19 cellular contexts compared by ENCODE assay signal in the genomic region with DNA sequence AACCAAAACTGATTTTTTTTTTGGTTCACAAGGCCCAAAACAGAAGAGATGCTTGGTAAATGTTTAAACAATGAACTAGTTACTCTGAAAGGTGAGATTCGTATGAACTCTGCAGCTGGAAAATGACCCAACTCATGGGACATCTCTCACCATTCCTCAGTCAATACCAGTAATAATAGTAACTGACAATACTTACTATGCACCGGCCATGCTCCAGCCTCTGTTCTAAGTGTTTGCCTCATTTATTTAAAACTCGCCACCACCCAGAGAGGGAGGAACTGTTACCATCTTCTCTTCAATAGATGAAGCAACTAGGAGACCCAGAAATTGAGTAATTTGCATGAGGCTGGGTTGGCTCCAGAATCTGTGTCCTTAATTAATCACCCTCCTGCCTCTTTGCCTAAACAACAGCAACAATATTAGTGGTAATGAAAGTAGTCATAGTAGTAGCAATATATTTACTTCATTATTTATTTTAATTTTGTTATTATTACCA.
DNase-seq lines count a peak whose midpoint lies in the region; ATAC-seq and TF ChIP-seq lines count a peak whose summit lies in the region.
"Had no signal": no experiment of that assay in that cellular context is flagged by ENCODE, and none has a peak within 500 bp of the region (broad histone marks: within the 10 kb centered on the region; RNA-seq: fewer than 3 reads in every experiment).

No MANE protein-coding gene starts in this region.

- H3K4me2 ChIP-seq in mammary epithelial cell (ENCODE audit: insufficient read depth, low read depth, low read length) (no peak overlapping the region), Karpas-422 (ENCODE audit: low read depth, low read length, poor library complexity, severe bottlenecking) (peak overlapping the region; percentile 64), hepatocyte (no peak overlapping the region)

- no peaks in the 10 kb centered on the region for H3K27me3 Mint-ChIP-seq in MCF 10A (ENCODE audit: insufficient read depth, unreplicated experiment)
- no peaks in the 10 kb centered on the region for H3K27me3 Mint-ChIP-seq in stimulated activated memory B cell treated with anti-CD40 and anti-IgM and Interleukin-4, amounts not matched to agents 10 μg/mL and 1 μg/mL and 100 μg/mL, for 72 hours
- H3K27me3 Mint-ChIP-seq: CD4-positive, alpha-beta memory T cell; IgD-negative memory B cell had no signal

- H3K4me3 ChIP-seq in mammary epithelial cell (replicated peaks in 1 of 3; ENCODE audit: insufficient read depth in 1 of 3, low read depth in 2 of 3, low read length in 3 of 3) (no peak overlapping the region), Karpas-422 (ENCODE audit: low read length) (peak overlapping the region; percentile 47; the same call in 1 of the 2 replicates), hepatocyte (no peak overlapping the region), SJCRH30 (no peak overlapping the region)
- H3K4me3 ChIP-seq: BLaER1 had no signal

- H3K4me3 Mint-ChIP-seq in MCF 10A (ENCODE audit: unreplicated experiment) = no peak overlapping the region
- H3K4me3 Mint-ChIP-seq in stimulated activated memory B cell treated with anti-CD40 and anti-IgM and Interleukin-4, amounts not matched to agents 10 μg/mL and 1 μg/mL and 100 μg/mL, for 72 hours = no peak overlapping the region
- H3K4me3 Mint-ChIP-seq: CD14-positive monocyte, H9, IgD-negative memory B cell had no signal

- peaks cover 19% of the 10 kb centered on the region for H3K9me3 Mint-ChIP-seq in MCF 10A (ENCODE audit: unreplicated experiment)
- H3K9me3 Mint-ChIP-seq in stimulated activated memory B cell treated with anti-CD40 and anti-IgM and Interleukin-4, amounts not matched to agents 10 μg/mL and 1 μg/mL and 100 μg/mL, for 72 hours = peaks cover 10% of the 10 kb centered on the region

- intact Hi-C loops in MCF 10A (cut with micrococcal nuclease) = no loop called here
- intact Hi-C loops in mammary epithelial cell (cut with micrococcal nuclease) = no loop called here

- TF ChIP-seq CTCF in MCF 10A (IDR thresholded peaks at IDR 0.05; ENCODE audit: unreplicated experiment) (no peak), mammary epithelial cell (conservative IDR thresholded peaks at IDR 0.05 in 1 of 2, IDR thresholded peaks at IDR 0.05 in 1 of 2; ENCODE audit: extremely low read depth in 1 of 2, insufficient read depth in 1 of 2, low read depth in 1 of 2, low read length in 2 of 2) (no peak), hepatocyte (IDR thresholded peaks at IDR 0.05; ENCODE audit: poor library complexity) (peak; percentile 1)

- no peaks in the 10 kb centered on the region for H3K9me3 ChIP-seq in mammary epithelial cell (replicated peaks; ENCODE audit: insufficient read depth, low read length)
- peaks cover 5% of the 10 kb centered on the region for H3K9me3 ChIP-seq in Karpas-422 (ENCODE audit: low read length)
- H3K9me3 ChIP-seq in hepatocyte (ENCODE audit: low read depth) = no peaks in the 10 kb centered on the region
- H3K9me3 ChIP-seq in SJCRH30 (replicated peaks) = no peaks in the 10 kb centered on the region

- no TSS peak for BruUV-seq in MCF 10A (replicated peaks; lab: Mats Ljungman, UMichigan)
- no TSS peak for BruUV-seq in mammary epithelial cell (replicated peaks; lab: Mats Ljungman, UMichigan)

- no peak for ATAC-seq in stimulated activated memory B cell treated with anti-CD40 and anti-IgM and Interleukin-4, amounts not matched to agents 10 μg/mL and 1 μg/mL and 100 μg/mL, for 72 hours

- H3K36me3 ChIP-seq in mammary epithelial cell (ENCODE audit: insufficient read depth, low read length) = peaks cover 2% of the 10 kb centered on the region
- peaks cover 3% of the 10 kb centered on the region; the same call in 1 of the 2 replicates for H3K36me3 ChIP-seq in Karpas-422 (ENCODE audit: insufficient read depth, low read length)
- no peaks in the 10 kb centered on the region for H3K36me3 ChIP-seq in hepatocyte (replicated peaks; ENCODE audit: insufficient read depth, low read depth)
- peaks cover 20% of the 10 kb centered on the region for H3K36me3 ChIP-seq in SJCRH30

- no peaks in the 10 kb centered on the region for H3K27me3 ChIP-seq in mammary epithelial cell (ENCODE audit: insufficient read depth, low read length)
- no peaks in the 10 kb centered on the region for H3K27me3 ChIP-seq in Karpas-422 (ENCODE audit: low read length)
- H3K27me3 ChIP-seq in hepatocyte = no peaks in the 10 kb centered on the region
- no peaks in the 10 kb centered on the region for H3K27me3 ChIP-seq in SJCRH30
- H3K27me3 ChIP-seq: BLaER1 had no signal

- dilution Hi-C loops in mammary epithelial cell (cut with HindIII; ENCODE audit: low sequenced_read_pairs) = no loop called here

- H4K20me1 ChIP-seq in mammary epithelial cell (ENCODE audit: insufficient read depth, low read length) (no peaks in the 10 kb centered on the region), Karpas-422 (ENCODE audit: insufficient read depth, low read depth, low read length) (no peaks in the 10 kb centered on the region), hepatocyte (ENCODE audit: insufficient read depth, poor library complexity, severe bottlenecking) (no peaks in the 10 kb centered on the region)

- CTCF ChIA-PET in MCF 10A (lab: Yijun Ruan, JAX) = interaction anchor here (0.6 to 2.9 kb wide), 4 partner anchors 18 to 1891 kb away, joined by 3 to 25 read pairs (median 4); no protein-coding TSS in a partner anchor
- CTCF ChIA-PET in mammary epithelial cell (lab: Charles Lee; ENCODE audit: low non-redundant PET) = no interaction called here

- no peak overlapping the region for H3K27ac ChIP-seq in mammary epithelial cell (ENCODE audit: insufficient read depth, low read depth, low read length)
- H3K27ac ChIP-seq in Karpas-422 (ENCODE audit: low read length) = peak overlapping the region; percentile 92
- H3K27ac ChIP-seq in hepatocyte = no peak overlapping the region
- H3K27ac ChIP-seq in SJCRH30 = no peak overlapping the region
- H3K27ac ChIP-seq: BLaER1 had no signal

- H3K4me1 Mint-ChIP-seq in MCF 10A (ENCODE audit: insufficient read depth, unreplicated experiment) = no peaks in the 10 kb centered on the region
- peaks cover 22% of the 10 kb centered on the region for H3K4me1 Mint-ChIP-seq in stimulated activated memory B cell treated with anti-CD40 and anti-IgM and Interleukin-4, amounts not matched to agents 10 μg/mL and 1 μg/mL and 100 μg/mL, for 72 hours
- H3K4me1 Mint-ChIP-seq: CD4-positive, alpha-beta memory T cell; H9 had no signal

- H3K36me3 Mint-ChIP-seq in MCF 10A (ENCODE audit: insufficient read depth, unreplicated experiment) = peaks cover 47% of the 10 kb centered on the region
- H3K36me3 Mint-ChIP-seq in stimulated activated memory B cell treated with anti-CD40 and anti-IgM and Interleukin-4, amounts not matched to agents 10 μg/mL and 1 μg/mL and 100 μg/mL, for 72 hours = peaks cover 29% of the 10 kb centered on the region

- POLR2A ChIA-PET in MCF 10A (lab: Yijun Ruan, JAX) = interaction anchor here (0.5 kb wide), 1 partner anchor 12 kb away, joined by 3 read pairs; no protein-coding TSS in a partner anchor

- H3K9ac ChIP-seq in mammary epithelial cell (ENCODE audit: insufficient read depth, low read length) (no peak overlapping the region), Karpas-422 (ENCODE audit: low read length) (peak overlapping the region; percentile 54; the same call in 1 of the 2 replicates)
- H3K9ac ChIP-seq: BLaER1 had no signal

- no peak overlapping the region for H2AFZ ChIP-seq in mammary epithelial cell (ENCODE audit: low read depth, low read length)
- H2AFZ ChIP-seq in Karpas-422 (ENCODE audit: low read length) = peak overlapping the region; percentile 28; the same call in 1 of the 2 replicates
- H2AFZ ChIP-seq in hepatocyte = no peak overlapping the region

- H3K9me2 ChIP-seq in Karpas-422 (replicated peaks; ENCODE audit: insufficient read depth, low read length) = no peaks in the 10 kb centered on the region
- H3K9me2 ChIP-seq in hepatocyte (replicated peaks; ENCODE audit: insufficient read depth) = no peaks in the 10 kb centered on the region

- WGBS in mammary epithelial cell (ENCODE audit: low coverage, missing lambda C conversion rate) = 100% methylated on average over 3 of the region's 3 CpGs
- 92% methylated on average over 3 of the region's 3 CpGs for WGBS in hepatocyte (ENCODE audit: low lambda C conversion rate, missing lambda C conversion rate)

- in situ Hi-C loops in mammary epithelial cell (cut with MboI; ENCODE audit: low sequenced_read_pairs in 2 of 2) = no loop called here

- no peaks in the 10 kb centered on the region for H3K79me2 ChIP-seq in mammary epithelial cell (ENCODE audit: insufficient read depth, low read length)
- H3K79me2 ChIP-seq in Karpas-422 (ENCODE audit: low read length) = no peaks in the 10 kb centered on the region
- H3K79me2 ChIP-seq in hepatocyte = no peaks in the 10 kb centered on the region

- H3K4me1 ChIP-seq in mammary epithelial cell (ENCODE audit: insufficient read depth, low read length) = no peaks in the 10 kb centered on the region
- peaks cover 57% of the 10 kb centered on the region for H3K4me1 ChIP-seq in Karpas-422 (ENCODE audit: low read length)
- H3K4me1 ChIP-seq in hepatocyte (ENCODE audit: insufficient read depth) = peaks cover 4% of the 10 kb centered on the region
- no peaks in the 10 kb centered on the region for H3K4me1 ChIP-seq in SJCRH30

- no peak for DNase-seq in MCF 10A (ENCODE audit: unreplicated experiment)
- no peak for DNase-seq in mammary epithelial cell
- DNase-seq in Karpas-422 = peak; percentile 58
- no peak for DNase-seq in hepatocyte (ENCODE audit: low spot score)
- no peak for DNase-seq in SJCRH30
- DNase-seq in DMS 273 (lab: John Stamatoyannopoulos, UW; ENCODE audit: unreplicated experiment) = no peak
- no peak for DNase-seq in DMS153 (lab: John Stamatoyannopoulos, UW)
- DNase-seq: 8988T; Calu3; CD4-positive, alpha-beta memory T cell; DMS 273 treated with DMSO at 0.1 percent for 48 hours; DMS79; GDM1; H9; KBM-7 had no signal

- peak overlapping the region; percentile 27 for H3K27ac Mint-ChIP-seq in MCF 10A (ENCODE audit: low read depth, unreplicated experiment)
- H3K27ac Mint-ChIP-seq in stimulated activated memory B cell treated with anti-CD40 and anti-IgM and Interleukin-4, amounts not matched to agents 10 μg/mL and 1 μg/mL and 100 μg/mL, for 72 hours = peak overlapping the region; percentile 65
- H3K27ac Mint-ChIP-seq: CD4-positive, alpha-beta memory T cell; IgD-negative memory B cell had no signal
